22 cellular contexts compared by ENCODE assay signal in genomic region chr22:22092101-22092500, GRCh38.
A peak's percentile ranks its signal among the peaks of the same experiment; 100 is the strongest.
DNase-seq lines count a peak whose midpoint lies in the region; ATAC-seq, FAIRE-seq and TF ChIP-seq lines count a peak whose summit lies in the region.
"Had no signal": no experiment of that assay in that cellular context is flagged by ENCODE, and none has a peak within 500 bp of the region (broad histone marks: within the 10 kb centered on the region; RNA-seq: fewer than 3 reads in every experiment).

No MANE protein-coding gene starts in this region.

- in situ Hi-C loops in K562 (cut with MboI), result no loop called here

- H3K36me3 ChIP-seq in K562 (ENCODE audit: control insufficient read depth, insufficient read depth, low read length) (no peaks in the 10 kb centered on the region), neutrophil (no peaks in the 10 kb centered on the region)
- H3K36me3 ChIP-seq: BLaER1 treated with 17β-estradiol and CSF1 and Interleukin-3, amounts not matched to agents 10 nM and 100 nM had no signal

- H3K4me1 ChIP-seq in K562 (replicated peaks in 1 of 2; ENCODE audit: control insufficient read depth in 2 of 2, insufficient read depth in 2 of 2, low read length in 2 of 2), result no peaks in the 10 kb centered on the region
- H3K4me1 ChIP-seq in neutrophil (ENCODE audit: control insufficient read depth in 1 of 2, insufficient read depth in 1 of 2, low read depth in 1 of 2, low read length in 1 of 2), result peaks cover 18 to 21% of the 10 kb centered on the region in 2 experiments
- H3K4me1 ChIP-seq: A549, Caco-2 had no signal

- no peak overlapping the region for H2AFZ ChIP-seq in K562 (ENCODE audit: low read depth, low read length)

- no peak overlapping the region for H3K4me2 ChIP-seq in K562 (ENCODE audit: insufficient read depth, low read length)
- H3K4me2 ChIP-seq: A549; BLaER1 treated with 17β-estradiol and CSF1 and Interleukin-3, amounts not matched to agents 10 nM and 100 nM had no signal

- intact Hi-C loops in activated CD4-positive, alpha-beta T cell treated with anti-CD3 and anti-CD28 coated beads, Interleukin-2, amount 10 ng/mL, durations not matched to agents 24 days and 14 days (cut with micrococcal nuclease), result no loop called here
- intact Hi-C loops in K562 (cut with micrococcal nuclease) (no loop called here), left ventricle myocardium superior (cut with micrococcal nuclease) (no loop called here)

- peak overlapping the region; percentile 18 for H3K27ac Mint-ChIP-seq in activated CD4-positive, alpha-beta T cell treated with anti-CD3 and anti-CD28 coated beads, Interleukin-2, amount 10 ng/mL, durations not matched to agents 24 days and 14 days
- H3K27ac Mint-ChIP-seq: B cell; CD4-positive, alpha-beta T cell; CD8-positive, alpha-beta T cell had no signal

- CTCF ChIA-PET in K562 (lab: Yijun Ruan, JAX; ENCODE audit: low intra/inter-chr PET ratio), result interaction anchor here (0.6 to 1.0 kb wide), 2 partner anchors 65 to 145 kb away, joined by 3 to 4 read pairs; no protein-coding TSS in a partner anchor

- no peak for FAIRE-seq in K562 (lab: Jason Lieb, UNC)
- FAIRE-seq: A549, D721Med, G401.6, GM19239 had no signal

- no TSS peak for BruUV-seq in K562 (replicated peaks; lab: Mats Ljungman, UMichigan)

- H3K4me3 ChIP-seq in K562 (no peak overlapping the region), neutrophil (ENCODE audit: low read depth in 1 of 2, low read length in 1 of 2) (no peak overlapping the region)
- H3K4me3 ChIP-seq: A549; BLaER1 treated with 17β-estradiol and CSF1 and Interleukin-3, amounts not matched to agents 10 nM and 100 nM had no signal

- 0 out of 2 replicates have a peak, but pooled peaks cover 7% of the 10 kb centered on the region for H4K20me1 ChIP-seq in K562 (replicated peaks; ENCODE audit: control insufficient read depth, insufficient read depth, low read length)
- H4K20me1 ChIP-seq: BLaER1 treated with 17β-estradiol and CSF1 and Interleukin-3, amounts not matched to agents 10 nM and 100 nM had no signal

- TF ChIP-seq CTCF in K562 (IDR thresholded peaks at IDR 0.05 in 2 of 3, conservative IDR thresholded peaks at IDR 0.05 in 1 of 3; ENCODE audit: insufficient read depth in 2 of 3, low read depth in 1 of 3, low read length in 3 of 3) (no peak), neutrophil (IDR thresholded peaks at IDR 0.05) (no peak)

- TF ChIP-seq RAD21 in K562 (CRISPR knock-in tag; conservative IDR thresholded peaks at IDR 0.05 in 1 of 2, IDR thresholded peaks at IDR 0.05 in 1 of 2), result no peak

- H3K9me1 ChIP-seq in K562 (ENCODE audit: control insufficient read depth, insufficient read depth, low read length), result no peaks in the 10 kb centered on the region

- H3K27me3 Mint-ChIP-seq in activated CD4-positive, alpha-beta T cell treated with anti-CD3 and anti-CD28 coated beads, Interleukin-2, amount 10 ng/mL, durations not matched to agents 24 days and 14 days, result peaks cover 20% of the 10 kb centered on the region
- H3K27me3 Mint-ChIP-seq: B cell had no signal

- H3K27ac ChIP-seq in K562 (ENCODE audit: extremely low read depth, low read depth, low read length), result no peak overlapping the region
- H3K27ac ChIP-seq in neutrophil, result peak overlapping the region; percentile 65
- H3K27ac ChIP-seq: 22Rv1; A549; BLaER1 treated with 17β-estradiol and CSF1 and Interleukin-3, amounts not matched to agents 10 nM and 100 nM; C4-2B had no signal

- H3K27me3 ChIP-seq in K562 (ENCODE audit: control insufficient read depth in 2 of 2, insufficient read depth in 2 of 2, low read length in 2 of 2) (peaks cover 52 to 78% of the 10 kb centered on the region in 2 experiments), neutrophil (no peaks in the 10 kb centered on the region)
- H3K27me3 ChIP-seq: BLaER1 treated with 17β-estradiol and CSF1 and Interleukin-3, amounts not matched to agents 10 nM and 100 nM had no signal

- POLR2A ChIA-PET in K562 (lab: Yijun Ruan, JAX), result interaction anchor here (1.3 to 10.8 kb wide), 2 partner anchors 7 to 10 kb away, joined by 4 to 98 read pairs; no protein-coding TSS in a partner anchor

- H3K9me3 ChIP-seq in K562 (replicated peaks; ENCODE audit: control insufficient read depth, insufficient read depth, low read depth, low read length) (no peaks in the 10 kb centered on the region), neutrophil (no peaks in the 10 kb centered on the region)
- H3K9me3 ChIP-seq: A549, Caco-2 had no signal

- no peak for TF ChIP-seq EP300 in K562 (IDR thresholded peaks at IDR 0.05; ENCODE audit: low read length)

- H3K9ac ChIP-seq in K562 (ENCODE audit: insufficient read depth in 1 of 2, low read depth in 2 of 2, low read length in 2 of 2), result no peak overlapping the region
- H3K9ac ChIP-seq: BLaER1 treated with 17β-estradiol and CSF1 and Interleukin-3, amounts not matched to agents 10 nM and 100 nM had no signal

- no peak for TF ChIP-seq POLR2A in K562 (conservative IDR thresholded peaks at IDR 0.05)

- H3K4me1 Mint-ChIP-seq in activated CD4-positive, alpha-beta T cell treated with anti-CD3 and anti-CD28 coated beads, Interleukin-2, amount 10 ng/mL, durations not matched to agents 24 days and 14 days, result peaks cover 17% of the 10 kb centered on the region

- WGBS in K562 (ENCODE audit: insufficient coverage, low coverage, missing lambda C conversion rate), result 0% methylated on average over 3 of the region's 3 CpGs

- no peaks in the 10 kb centered on the region for H3K36me3 Mint-ChIP-seq in activated CD4-positive, alpha-beta T cell treated with anti-CD3 and anti-CD28 coated beads, Interleukin-2, amount 10 ng/mL, durations not matched to agents 24 days and 14 days (ENCODE audit: low read depth)
- H3K36me3 Mint-ChIP-seq: CD8-positive, alpha-beta T cell had no signal

- ATAC-seq in K562 (no peak), left ventricle myocardium superior (no peak)
- ATAC-seq: A549; CD8-positive, alpha-beta T cell had no signal

- peaks cover 14% of the 10 kb centered on the region for H3K9me3 Mint-ChIP-seq in activated CD4-positive, alpha-beta T cell treated with anti-CD3 and anti-CD28 coated beads, Interleukin-2, amount 10 ng/mL, durations not matched to agents 24 days and 14 days
- H3K9me3 Mint-ChIP-seq: CD4-positive, alpha-beta T cell; CD8-positive, alpha-beta T cell had no signal

- no peaks in the 10 kb centered on the region for H3K79me2 ChIP-seq in K562 (ENCODE audit: control insufficient read depth, insufficient read depth, low read length)

- no peak overlapping the region for H3K4me3 Mint-ChIP-seq in activated CD4-positive, alpha-beta T cell treated with anti-CD3 and anti-CD28 coated beads, Interleukin-2, amount 10 ng/mL, durations not matched to agents 24 days and 14 days
- H3K4me3 Mint-ChIP-seq: B cell; CD4-positive, alpha-beta T cell; CD8-positive, alpha-beta T cell had no signal

- DNase-seq in activated CD4-positive, alpha-beta T cell treated with anti-CD3 and anti-CD28 coated beads, Interleukin-2, amount 10 ng/mL, durations not matched to agents 24 days and 14 days, result no peak
- no peak for DNase-seq in activated CD4-positive, alpha-beta T cell treated with anti-CD3 and anti-CD28 coated beads for 4 hours
- DNase-seq in K562 (ENCODE audit: extremely low read depth in 1 of 4, low spot score in 3 of 4) (no peak), NCI-H510A (lab: John Stamatoyannopoulos, UW) (no peak), amniotic stem cell (lab: John Stamatoyannopoulos, UW) (no peak), left ventricle myocardium superior (no peak)
- DNase-seq: AML-193; Caco-2; Calu3; CD4-positive, alpha-beta T cell; CD8-positive, alpha-beta T cell; DMS79 treated with DMSO at 0.1 percent for 48 hours; GF-D8 had no signal

TF ChIP-seq in K562, 482 proteins besides CTCF, POLR2A, EP300 and RAD21:
- TF ChIP-seq ADNP (tag; IDR thresholded peaks at IDR 0.05) (no peak), ZBTB34 (CRISPR knock-in tag; IDR thresholded peaks at IDR 0.05) (peak; percentile 68; the same call in 1 of the 2 replicates), ZNF277 (CRISPR knock-in tag; IDR thresholded peaks at IDR 0.05; ENCODE audit: borderline replicate concordance) (peak; percentile 63), MED1 (CRISPR knock-in tag; IDR thresholded peaks at IDR 0.05; ENCODE audit: borderline replicate concordance) (no peak), MTF1 (CRISPR knock-in tag; IDR thresholded peaks at IDR 0.05; ENCODE audit: borderline replicate concordance) (peak; percentile 76; the same call in 1 of the 2 replicates), OTX1 (CRISPR knock-in tag; IDR thresholded peaks at IDR 0.05) (0 out of 2 replicates have a peak, but pooled peaks have one; percentile 53), NR2C2 (CRISPR knock-in tag; IDR thresholded peaks at IDR 0.05) (no peak), NR2C2 (tag; IDR thresholded peaks at IDR 0.05) (no peak), HDGF (IDR thresholded peaks at IDR 0.05) (no peak), ZNF589 (CRISPR knock-in tag; IDR thresholded peaks at IDR 0.05; ENCODE audit: low read depth) (no peak), HNRNPUL1 (IDR thresholded peaks at IDR 0.05; ENCODE audit: low read length) (0 out of 2 replicates have a peak, but pooled peaks have one; percentile 17), GATA2 (CRISPR knock-in tag; IDR thresholded peaks at IDR 0.05) (no peak), CHCHD3 (CRISPR knock-in tag; IDR thresholded peaks at IDR 0.05) (peak; percentile 22; the same call in 1 of the 2 replicates), CREBBP (IDR thresholded peaks at IDR 0.05; ENCODE audit: low read depth, low read length) (no peak)
